19 cellular contexts compared by ENCODE assay signal in the genomic region with DNA sequence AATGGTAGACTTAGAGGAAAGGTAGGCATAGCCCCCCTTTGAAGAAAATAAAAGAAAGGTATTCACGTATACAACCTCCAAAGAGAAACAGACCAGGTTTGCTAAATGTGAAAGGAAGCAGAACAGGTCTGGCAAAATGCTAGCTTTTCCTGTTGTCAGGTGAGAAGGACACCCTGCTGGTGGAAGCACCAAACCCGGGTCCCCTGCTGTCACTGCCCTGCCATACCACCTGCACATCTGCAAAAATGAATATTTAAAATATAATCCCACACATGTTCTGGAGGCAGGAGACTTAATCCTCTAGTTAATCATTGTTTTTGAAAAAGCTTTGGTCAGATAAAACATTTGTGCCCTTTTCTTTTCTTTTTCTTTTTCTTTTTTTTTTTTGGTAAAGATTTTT.
A peak's percentile ranks its signal among the peaks of the same experiment; 100 is the strongest.
DNase-seq lines count a peak whose midpoint lies in the region; TF ChIP-seq lines count a peak whose summit lies in the region.
"Had no signal": no experiment of that assay in that cellular context is flagged by ENCODE, and none has a peak within 500 bp of the region (broad histone marks: within the 10 kb centered on the region; RNA-seq: fewer than 3 reads in every experiment).

No MANE protein-coding gene starts in this region.

- H3K9ac ChIP-seq in HUES48 (ENCODE audit: low read depth, low read length): no peak overlapping the region

- no peak overlapping the region for H3K27ac Mint-ChIP-seq in nephron progenitor cell
- H3K27ac Mint-ChIP-seq: B cell; CD4-positive, alpha-beta T cell; IgD-negative memory B cell had no signal

- H3K27ac ChIP-seq in HUES48 (ENCODE audit: low read depth, low read length) (peak overlapping the region; percentile 11), VCaP (peak overlapping the region; percentile 51)
- H3K27ac ChIP-seq: 22Rv1, Peyer's patch, SK-N-MC had no signal

- no peaks in the 10 kb centered on the region for H3K9me3 Mint-ChIP-seq in nephron progenitor cell
- H3K9me3 Mint-ChIP-seq: CD4-positive, alpha-beta T cell; IgD-negative memory B cell had no signal

- H3K4me1 Mint-ChIP-seq in nephron progenitor cell: peaks cover 12% of the 10 kb centered on the region
- H3K4me1 Mint-ChIP-seq: B cell, IgD-negative memory B cell had no signal

- no peaks in the 10 kb centered on the region for H3K9me3 ChIP-seq in HUES48 (ENCODE audit: control insufficient read depth, insufficient read depth, low read length)
- H3K9me3 ChIP-seq: Peyer's patch had no signal

- 0 out of 2 replicates have a peak overlapping the region, but pooled peaks have one; percentile 15 for H3K4me3 ChIP-seq in HUES48 (ENCODE audit: low read depth, low read length)
- H3K4me3 ChIP-seq: Peyer's patch, SK-N-MC had no signal

- H3K27me3 Mint-ChIP-seq in nephron progenitor cell (ENCODE audit: low read depth, poor library complexity): no peaks in the 10 kb centered on the region
- H3K27me3 Mint-ChIP-seq: CD4-positive, alpha-beta T cell had no signal

- H3K4me1 ChIP-seq in HUES48 (ENCODE audit: control insufficient read depth, insufficient read depth, low read length): peaks cover 57% of the 10 kb centered on the region
- H3K4me1 ChIP-seq: Peyer's patch had no signal

- no peaks in the 10 kb centered on the region for H3K36me3 ChIP-seq in HUES48 (ENCODE audit: control insufficient read depth, insufficient read depth, low read length)
- H3K36me3 ChIP-seq: Peyer's patch had no signal

- TF ChIP-seq CTCF in VCaP (conservative IDR thresholded peaks at IDR 0.05): peak; percentile 47
- no peak for TF ChIP-seq CTCF in nephron progenitor cell (IDR thresholded peaks at IDR 0.05)

- peak; percentile 27 for DNase-seq in DMS 273 (lab: John Stamatoyannopoulos, UW; ENCODE audit: unreplicated experiment)
- no peak for DNase-seq in DMS 273 treated with DMSO at 0.1 percent for 48 hours (lab: John Stamatoyannopoulos, UW)
- DNase-seq in COLO668 (lab: John Stamatoyannopoulos, UW; ENCODE audit: unreplicated experiment): peak; percentile 3
- no peak for DNase-seq in hypothalamus (lab: John Stamatoyannopoulos, UW)
- no peak for DNase-seq in nephron progenitor cell
- no peak for DNase-seq in NOMO-1 (lab: John Stamatoyannopoulos, UW; ENCODE audit: unreplicated experiment in 2 of 2)
- DNase-seq: CD4-positive, alpha-beta T cell; HCEC 1CT; NCI-H1436; NCI-H2029; NCI-H774; Peyer's patch; T-cell had no signal

- no peaks in the 10 kb centered on the region for H3K36me3 Mint-ChIP-seq in nephron progenitor cell (ENCODE audit: low read depth)
- H3K36me3 Mint-ChIP-seq: IgD-negative memory B cell had no signal

- no peaks in the 10 kb centered on the region for H3K27me3 ChIP-seq in HUES48 (ENCODE audit: control insufficient read depth, insufficient read depth, low read length)
- H3K27me3 ChIP-seq: Peyer's patch had no signal

- no peak overlapping the region for H3K4me3 Mint-ChIP-seq in nephron progenitor cell
- H3K4me3 Mint-ChIP-seq: B cell; CD4-positive, alpha-beta T cell; IgD-negative memory B cell; T-cell had no signal

Comparison
In these comparisons a context has a peak if more than half of its experiments do, and no peak if none do; other contexts are left out.
1. DNase-seq: peak in DMS 273 (single experiment) and COLO668 (single experiment); none in DMS 273 treated with DMSO at 0.1 percent for 48 hours (single experiment), hypothalamus (0 of 51), nephron progenitor cell (single experiment) and NOMO-1 (0 of 2).